1 cellular context compared by ENCODE assay signal in the genomic region with DNA sequence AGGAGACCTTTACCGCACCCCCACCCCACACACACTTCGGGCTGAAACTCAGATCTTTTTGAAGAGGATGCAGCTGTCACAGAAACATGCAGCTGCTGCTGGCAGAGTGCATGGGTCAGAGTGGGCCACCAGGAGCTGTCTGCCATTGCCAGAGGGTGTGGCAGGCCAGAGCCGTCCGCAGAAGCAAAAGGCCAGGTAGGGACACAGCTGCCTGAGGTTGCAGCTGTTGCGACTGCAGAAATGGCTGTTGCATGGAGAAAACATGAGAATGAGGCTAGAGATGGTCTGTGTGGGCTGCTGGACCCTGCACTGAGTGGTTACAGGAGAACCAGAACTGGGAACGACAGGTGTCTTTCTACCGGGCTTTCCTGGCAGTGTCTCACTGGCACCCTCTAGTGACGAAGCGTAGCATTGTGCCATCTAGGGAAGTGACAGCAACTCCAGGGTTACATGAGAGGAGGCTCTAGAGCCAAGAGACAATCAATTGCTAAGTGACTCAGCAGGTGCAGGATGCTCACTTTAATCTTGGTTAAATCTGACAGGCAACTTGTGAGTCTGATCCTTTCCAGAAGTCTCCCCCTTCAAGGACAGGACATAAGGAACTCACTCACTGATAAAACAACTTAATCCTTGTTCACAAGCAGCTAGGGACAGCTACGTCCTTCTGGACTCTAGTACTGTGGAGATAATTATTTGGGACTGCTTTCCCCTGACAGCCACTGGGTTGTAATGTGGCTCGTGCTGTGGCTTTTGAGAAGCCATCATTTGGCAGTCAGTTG.
A peak's percentile ranks its signal among the peaks of the same experiment; 100 is the strongest.
TF ChIP-seq lines count a peak whose summit lies in the region.

No MANE protein-coding gene starts in this region.

TF ChIP-seq in HepG2, 621 proteins besides CTCF, POLR2A, EP300 and RAD21 (continues in another document):
- TF ChIP-seq ZNF263 (CRISPR knock-in tag; IDR thresholded peaks at IDR 0.05) (no peak), ATF7 (IDR thresholded peaks at IDR 0.05) (no peak), ATF7 (CRISPR knock-in tag; IDR thresholded peaks at IDR 0.05) (no peak), RCOR2 (CRISPR knock-in tag; IDR thresholded peaks at IDR 0.05) (peak; percentile 54; the same call in 1 of the 2 replicates), ZFP1 (CRISPR knock-in tag; IDR thresholded peaks at IDR 0.05) (0 out of 2 replicates have a peak, but pooled peaks have one; percentile 36), MAFK (conservative IDR thresholded peaks at IDR 0.05 in 1 of 2, IDR thresholded peaks at IDR 0.05 in 1 of 2; ENCODE audit: low read length in 2 of 2) (0 out of 4 replicates have a peak, but pooled peaks of 1 of the 2 experiments have one; percentile 27), SAP130 (CRISPR knock-in tag; IDR thresholded peaks at IDR 0.05; ENCODE audit: low read depth) (peak; percentile 67), STAG1 (CRISPR knock-in tag; IDR thresholded peaks at IDR 0.05) (peak; percentile 98), FOSL2 (CRISPR knock-in tag; IDR thresholded peaks at IDR 0.05) (peak; percentile 67), GATAD1 (CRISPR knock-in tag; IDR thresholded peaks at IDR 0.05) (peak; percentile 64), ZFX (CRISPR knock-in tag; IDR thresholded peaks at IDR 0.05; ENCODE audit: low read depth) (peak; percentile 39; the same call in 1 of the 2 replicates), CBX5 (CRISPR knock-in tag; IDR thresholded peaks at IDR 0.05; ENCODE audit: borderline replicate concordance) (no peak), ZBED4 (CRISPR knock-in tag; IDR thresholded peaks at IDR 0.05; ENCODE audit: borderline replicate concordance) (peak; percentile 92; the same call in 1 of the 2 replicates), TOE1 (CRISPR knock-in tag; IDR thresholded peaks at IDR 0.05) (no peak), HMG20A (CRISPR knock-in tag; IDR thresholded peaks at IDR 0.05; ENCODE audit: borderline replicate concordance) (peak; percentile 45; the same call in 1 of the 2 replicates), ZMYM4 (CRISPR knock-in tag; IDR thresholded peaks at IDR 0.05) (peak; percentile 57; the same call in 1 of the 2 replicates), ZNF724P (CRISPR knock-in tag; IDR thresholded peaks at IDR 0.05; ENCODE audit: borderline replicate concordance) (peak; percentile 27; the same call in 1 of the 2 replicates), ZNF432 (CRISPR knock-in tag; IDR thresholded peaks at IDR 0.05; ENCODE audit: borderline replicate concordance) (no peak), MEIS1 (CRISPR knock-in tag; IDR thresholded peaks at IDR 0.05; ENCODE audit: borderline replicate concordance) (peak; percentile 66; the same call in 1 of the 2 replicates), GLI4 (CRISPR knock-in tag; IDR thresholded peaks at IDR 0.05; ENCODE audit: borderline replicate concordance) (0 out of 2 replicates have a peak, but pooled peaks have one; percentile 66), HIC2 (CRISPR knock-in tag; IDR thresholded peaks at IDR 0.05; ENCODE audit: low read depth) (peak; percentile 55; the same call in 1 of the 2 replicates), ZBTB38 (CRISPR knock-in tag; IDR thresholded peaks at IDR 0.05) (peak; percentile 51), AHDC1 (CRISPR knock-in tag; IDR thresholded peaks at IDR 0.05; ENCODE audit: borderline replicate concordance) (0 out of 2 replicates have a peak, but pooled peaks have one; percentile 26), HIVEP1 (CRISPR knock-in tag; IDR thresholded peaks at IDR 0.05) (peak; percentile 48; the same call in 1 of the 2 replicates), GLMP (CRISPR knock-in tag; IDR thresholded peaks at IDR 0.05; ENCODE audit: borderline replicate concordance) (no peak), SOX13 (IDR thresholded peaks at IDR 0.05) (no peak), SOX13 (CRISPR knock-in tag; conservative IDR thresholded peaks at IDR 0.05 in 1 of 2, IDR thresholded peaks at IDR 0.05 in 1 of 2) (peak in 1 of 2 experiments; percentile 32; a peak in 1 of 4 replicates), SALL1 (CRISPR knock-in tag; IDR thresholded peaks at IDR 0.05) (peak; percentile 81), AKAP8 (CRISPR knock-in tag; IDR thresholded peaks at IDR 0.05) (0 out of 2 replicates have a peak, but pooled peaks have one; percentile 25), ZNF790 (CRISPR knock-in tag; IDR thresholded peaks at IDR 0.05; ENCODE audit: borderline replicate concordance) (no peak), MED13 (CRISPR knock-in tag; IDR thresholded peaks at IDR 0.05) (no peak)
- TF ChIP-seq, protein P1, sequence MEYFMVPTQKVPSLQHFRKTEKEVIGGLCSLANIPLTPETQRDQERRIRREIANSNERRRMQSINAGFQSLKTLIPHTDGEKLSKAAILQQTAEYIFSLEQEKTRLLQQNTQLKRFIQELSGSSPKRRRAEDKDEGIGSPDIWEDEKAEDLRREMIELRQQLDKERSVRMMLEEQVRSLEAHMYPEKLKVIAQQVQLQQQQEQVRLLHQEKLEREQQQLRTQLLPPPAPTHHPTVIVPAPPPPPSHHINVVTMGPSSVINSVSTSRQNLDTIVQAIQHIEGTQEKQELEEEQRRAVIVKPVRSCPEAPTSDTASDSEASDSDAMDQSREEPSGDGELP (IDR thresholded peaks at IDR 0.05; ENCODE audit: borderline replicate concordance, low read depth) = peak; percentile 34; the same call in 1 of the 2 replicates
- TF ChIP-seq, protein P2, sequence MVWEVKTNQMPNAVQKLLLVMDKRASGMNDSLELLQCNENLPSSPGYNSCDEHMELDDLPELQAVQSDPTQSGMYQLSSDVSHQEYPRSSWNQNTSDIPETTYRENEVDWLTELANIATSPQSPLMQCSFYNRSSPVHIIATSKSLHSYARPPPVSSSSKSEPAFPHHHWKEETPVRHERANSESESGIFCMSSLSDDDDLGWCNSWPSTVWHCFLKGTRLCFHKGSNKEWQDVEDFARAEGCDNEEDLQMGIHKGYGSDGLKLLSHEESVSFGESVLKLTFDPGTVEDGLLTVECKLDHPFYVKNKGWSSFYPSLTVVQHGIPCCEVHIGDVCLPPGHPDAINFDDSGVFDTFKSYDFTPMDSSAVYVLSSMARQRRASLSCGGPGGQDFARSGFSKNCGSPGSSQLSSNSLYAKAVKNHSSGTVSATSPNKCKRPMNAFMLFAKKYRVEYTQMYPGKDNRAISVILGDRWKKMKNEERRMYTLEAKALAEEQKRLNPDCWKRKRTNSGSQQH (CRISPR knock-in tag; IDR thresholded peaks at IDR 0.05; ENCODE audit: low read depth) = no peak
- TF ChIP-seq, protein P3, sequence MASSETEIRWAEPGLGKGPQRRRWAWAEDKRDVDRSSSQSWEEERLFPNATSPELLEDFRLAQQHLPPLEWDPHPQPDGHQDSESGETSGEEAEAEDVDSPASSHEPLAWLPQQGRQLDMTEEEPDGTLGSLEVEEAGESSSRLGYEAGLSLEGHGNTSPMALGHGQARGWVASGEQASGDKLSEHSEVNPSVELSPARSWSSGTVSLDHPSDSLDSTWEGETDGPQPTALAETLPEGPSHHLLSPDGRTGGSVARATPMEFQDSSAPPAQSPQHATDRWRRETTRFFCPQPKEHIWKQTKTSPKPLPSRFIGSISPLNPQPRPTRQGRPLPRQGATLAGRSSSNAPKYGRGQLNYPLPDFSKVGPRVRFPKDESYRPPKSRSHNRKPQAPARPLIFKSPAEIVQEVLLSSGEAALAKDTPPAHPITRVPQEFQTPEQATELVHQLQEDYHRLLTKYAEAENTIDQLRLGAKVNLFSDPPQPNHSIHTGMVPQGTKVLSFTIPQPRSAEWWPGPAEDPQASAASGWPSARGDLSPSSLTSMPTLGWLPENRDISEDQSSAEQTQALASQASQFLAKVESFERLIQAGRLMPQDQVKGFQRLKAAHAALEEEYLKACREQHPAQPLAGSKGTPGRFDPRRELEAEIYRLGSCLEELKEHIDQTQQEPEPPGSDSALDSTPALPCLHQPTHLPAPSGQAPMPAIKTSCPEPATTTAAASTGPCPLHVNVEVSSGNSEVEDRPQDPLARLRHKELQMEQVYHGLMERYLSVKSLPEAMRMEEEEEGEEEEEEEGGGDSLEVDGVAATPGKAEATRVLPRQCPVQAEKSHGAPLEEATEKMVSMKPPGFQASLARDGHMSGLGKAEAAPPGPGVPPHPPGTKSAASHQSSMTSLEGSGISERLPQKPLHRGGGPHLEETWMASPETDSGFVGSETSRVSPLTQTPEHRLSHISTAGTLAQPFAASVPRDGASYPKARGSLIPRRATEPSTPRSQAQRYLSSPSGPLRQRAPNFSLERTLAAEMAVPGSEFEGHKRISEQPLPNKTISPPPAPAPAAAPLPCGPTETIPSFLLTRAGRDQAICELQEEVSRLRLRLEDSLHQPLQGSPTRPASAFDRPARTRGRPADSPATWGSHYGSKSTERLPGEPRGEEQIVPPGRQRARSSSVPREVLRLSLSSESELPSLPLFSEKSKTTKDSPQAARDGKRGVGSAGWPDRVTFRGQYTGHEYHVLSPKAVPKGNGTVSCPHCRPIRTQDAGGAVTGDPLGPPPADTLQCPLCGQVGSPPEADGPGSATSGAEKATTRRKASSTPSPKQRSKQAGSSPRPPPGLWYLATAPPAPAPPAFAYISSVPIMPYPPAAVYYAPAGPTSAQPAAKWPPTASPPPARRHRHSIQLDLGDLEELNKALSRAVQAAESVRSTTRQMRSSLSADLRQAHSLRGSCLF (CRISPR knock-in tag; IDR thresholded peaks at IDR 0.05; ENCODE audit: borderline replicate concordance) = no peak
